ENCODE assay signal across 1 cellular context in the genomic region with DNA sequence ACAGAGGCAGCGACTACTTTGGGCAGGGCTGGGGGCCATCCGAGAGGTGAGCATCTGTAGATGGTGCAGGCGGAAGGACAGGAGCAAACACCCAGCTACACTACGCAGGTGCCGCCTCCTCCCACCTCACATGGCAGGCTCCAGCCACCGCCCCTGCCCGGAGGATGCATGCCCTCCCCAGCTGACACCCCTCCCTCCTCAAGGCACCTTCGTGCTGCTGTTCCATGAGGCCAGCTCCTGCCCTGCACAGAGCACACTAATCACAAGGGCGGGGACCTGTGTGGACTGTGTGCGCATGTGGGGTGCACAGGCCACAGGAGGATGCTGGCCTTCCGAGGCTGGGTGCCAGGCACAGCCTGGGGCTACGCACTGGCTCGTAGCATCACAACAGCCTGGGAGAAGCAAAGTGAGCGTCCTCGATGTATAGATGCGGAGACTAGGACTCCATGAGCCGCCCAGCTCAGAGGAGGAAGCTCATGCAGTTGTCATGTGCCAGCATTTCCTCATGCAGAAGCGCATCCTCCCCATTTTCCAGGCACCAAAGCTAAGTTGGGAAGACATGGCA.
A peak's percentile ranks its signal among the peaks of the same experiment; 100 is the strongest.
TF ChIP-seq lines count a peak whose summit lies in the region.

No MANE protein-coding gene starts in this region.

TF ChIP-seq in HepG2, 621 proteins besides CTCF, POLR2A, EP300 and RAD21:
- no peak for TF ChIP-seq RFXANK (CRISPR knock-in tag; IDR thresholded peaks at IDR 0.05)
- no peak for TF ChIP-seq ZNF619 (CRISPR knock-in tag; IDR thresholded peaks at IDR 0.05)
- TF ChIP-seq ZSCAN29 (CRISPR knock-in tag; conservative IDR thresholded peaks at IDR 0.05): no peak
- 0 out of 2 replicates have a peak, but pooled peaks have one; percentile 20 for TF ChIP-seq PAF1 (CRISPR knock-in tag; IDR thresholded peaks at IDR 0.05)
